ENCODE assay signal across 9 cellular contexts in genomic region chr3:172675371-172676193, GRCh38. TPM values are rescaled to one million over a fixed set of nuclear protein-coding genes. Genes with fewer than 3 reads are reported as not detected.
DNase-seq lines count a peak whose midpoint lies in the region; ATAC-seq and TF ChIP-seq lines count a peak whose summit lies in the region.
"Had no signal": no experiment of that assay in that cellular context is flagged by ENCODE, and none has a peak within 500 bp of the region (broad histone marks: within the 10 kb centered on the region; RNA-seq: fewer than 3 reads in every experiment).

No MANE protein-coding gene starts in this region.

- ATAC-seq in GM19467 (IDR thresholded peaks at IDR 0.05; ENCODE audit: unreplicated experiment) (no peak), HG03097 (IDR thresholded peaks at IDR 0.05; ENCODE audit: low FRiP score, unreplicated experiment) (no peak)

- H2AFZ ChIP-seq in Karpas-422 (ENCODE audit: low read length) = no peak overlapping the region

- H3K4me2 ChIP-seq in Karpas-422 (ENCODE audit: low read depth, low read length, poor library complexity, severe bottlenecking) = no peak overlapping the region
- H3K4me2 ChIP-seq: BLaER1 had no signal

- TF ChIP-seq CTCF in esophagus squamous epithelium (IDR thresholded peaks at IDR 0.05) = peak; percentile 48 to 79 (median 74)

- peaks cover 10% of the 10 kb centered on the region for H4K20me1 ChIP-seq in Karpas-422 (ENCODE audit: insufficient read depth, low read depth, low read length)
- H4K20me1 ChIP-seq: BLaER1 had no signal

- H3K4me3 ChIP-seq in Karpas-422 (ENCODE audit: low read length) (no peak overlapping the region), SJSA1 (no peak overlapping the region), esophagus squamous epithelium (no peak overlapping the region)
- H3K4me3 ChIP-seq: BLaER1 had no signal

- H3K9ac ChIP-seq in Karpas-422 (ENCODE audit: low read length) = no peak overlapping the region
- H3K9ac ChIP-seq: BLaER1 had no signal

- H3K9me3 ChIP-seq in Karpas-422 (ENCODE audit: low read length) (no peaks in the 10 kb centered on the region), SJSA1 (replicated peaks) (no peaks in the 10 kb centered on the region), esophagus squamous epithelium (no peaks in the 10 kb centered on the region)

- TF ChIP-seq POLR2A in esophagus squamous epithelium (IDR thresholded peaks at IDR 0.05) = no peak

- H3K79me2 ChIP-seq in Karpas-422 (ENCODE audit: low read length) = no peaks in the 10 kb centered on the region

- 48 to 49% methylated on average over 7 of the region's 7 CpGs for WGBS in esophagus squamous epithelium, 2 donors

- DNase-seq in NCI-H2029 treated with DMSO at 0.1 percent for 48 hours (lab: John Stamatoyannopoulos, UW) = peak; percentile 49
- DNase-seq in NCI-H2029 (lab: John Stamatoyannopoulos, UW) = no peak
- peak; percentile 83 for DNase-seq in Karpas-422
- peak in 1 of 2 experiments; percentile 48 for DNase-seq in SJSA1 (ENCODE audit: low read depth in 1 of 2, low spot score in 2 of 2)
- DNase-seq in esophagus squamous epithelium (lab: John Stamatoyannopoulos, UW) = no peak
- peak; percentile 54 for DNase-seq in pons (ENCODE audit: low spot score)

- no peaks in the 10 kb centered on the region for H3K9me2 ChIP-seq in Karpas-422 (replicated peaks; ENCODE audit: insufficient read depth, low read length)

- H3K36me3 ChIP-seq in Karpas-422 (ENCODE audit: insufficient read depth, low read length) (no peaks in the 10 kb centered on the region), SJSA1 (0 out of 2 replicates have a peak, but pooled peaks cover 3% of the 10 kb centered on the region), esophagus squamous epithelium (no peaks in the 10 kb centered on the region)
- H3K36me3 ChIP-seq: BLaER1 had no signal

- H3K27me3 ChIP-seq in Karpas-422 (ENCODE audit: low read length) (no peaks in the 10 kb centered on the region), SJSA1 (replicated peaks) (no peaks in the 10 kb centered on the region), esophagus squamous epithelium (no peaks in the 10 kb centered on the region)
- H3K27me3 ChIP-seq: BLaER1 had no signal

- H3K4me1 ChIP-seq in Karpas-422 (ENCODE audit: low read length) (no peaks in the 10 kb centered on the region), SJSA1 (replicated peaks) (peaks cover 43% of the 10 kb centered on the region), esophagus squamous epithelium (peaks cover 14 to 57% (median 21%) of the 10 kb centered on the region in 3 donors)

- intact Hi-C loops in esophagus squamous epithelium (cut with DNase I) = loop anchor here (5.0 kb wide), 1 partner anchor 72 kb away; no protein-coding TSS in a partner anchor

- H3K27ac ChIP-seq in Karpas-422 (ENCODE audit: low read length) (no peak overlapping the region), SJSA1 (0 out of 2 replicates have a peak overlapping the region, but pooled peaks have one; percentile 9), esophagus squamous epithelium (no peak overlapping the region)
- H3K27ac ChIP-seq: BLaER1 had no signal

RNA-seq across cellular contexts. Expression of gene NCEH1, which starts 35.3 kb away (rescaled TPM):
- total RNA-seq in Karpas-422 (2014; rRNA removed; shearing (Covaris generic); ENCODE audit: low replicate concordance) = 4.3 and 4.7 TPM in 2 replicates
- 9.7 and 16.4 TPM in 2 replicates for total RNA-seq in SJSA1 (2014; rRNA removed; shearing (Covaris generic))
- 1 to 10 TPM; 2.2 to 9.1 (median 5.0) TPM for total RNA-seq in esophagus squamous epithelium

Comparison
In these comparisons a context has a peak if more than half of its experiments do, and no peak if none do; other contexts are left out.
1. DNase-seq: peak in NCI-H2029 treated with DMSO at 0.1 percent for 48 hours (single experiment), Karpas-422 (single experiment) and pons (single experiment); none in NCI-H2029 (single experiment) and esophagus squamous epithelium (single experiment).